ENCODE assay signal across 14 cellular contexts in the genomic region with DNA sequence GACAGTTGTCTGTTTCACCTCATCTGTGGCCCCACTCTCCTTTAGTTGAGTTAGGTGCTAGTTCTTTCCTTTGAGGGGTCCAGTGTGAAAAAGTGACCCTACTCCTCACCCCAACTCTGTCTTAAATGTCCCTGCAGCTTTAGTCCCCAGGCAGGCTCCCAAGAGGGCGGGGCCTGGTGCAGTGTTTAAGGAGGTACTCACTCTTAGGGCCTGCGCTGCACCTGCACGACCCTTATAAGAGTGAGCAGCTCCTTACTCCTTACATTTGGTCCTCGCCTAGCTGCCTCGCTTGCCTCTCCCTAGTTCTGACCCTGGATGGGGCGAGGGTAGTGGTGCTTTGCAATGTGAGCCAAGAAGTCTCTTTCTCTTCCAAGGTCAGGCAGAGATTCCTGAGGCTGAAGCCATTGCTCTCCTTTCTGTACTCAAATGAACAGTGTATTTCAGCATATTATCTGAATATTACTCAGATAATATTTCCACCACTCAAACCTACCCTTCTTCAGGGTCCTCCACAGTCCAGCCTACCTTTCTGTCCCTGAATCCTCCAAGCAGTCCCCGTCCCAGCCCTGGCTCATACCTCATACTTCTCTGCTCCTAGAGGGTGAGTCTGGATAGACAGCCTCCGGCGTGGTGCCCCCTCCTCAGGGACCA. TPM values are rescaled to one million over a fixed set of nuclear protein-coding genes. Genes with fewer than 3 reads are reported as not detected.
DNase-seq lines count a peak whose midpoint lies in the region; ATAC-seq, FAIRE-seq and TF ChIP-seq lines count a peak whose summit lies in the region.
"Had no signal": no experiment of that assay in that cellular context is flagged by ENCODE, and none has a peak within 500 bp of the region (broad histone marks: within the 10 kb centered on the region; RNA-seq: fewer than 3 reads in every experiment).

No MANE protein-coding gene starts in this region.

- no peak overlapping the region for H2BK20ac ChIP-seq in H1 (ENCODE audit: low read length)

- H4K20me1 ChIP-seq in KMS-11 (ENCODE audit: insufficient read depth) (no peaks in the 10 kb centered on the region), H1 (replicated peaks in 1 of 2; ENCODE audit: control insufficient read depth in 1 of 2, insufficient read depth in 2 of 2, low read length in 2 of 2) (peaks cover 0 to 3% of the 10 kb centered on the region in 2 experiments), neural progenitor cell (ENCODE audit: low read depth) (no peaks in the 10 kb centered on the region)

- intact Hi-C loops in CD14-positive monocyte (cut with micrococcal nuclease): no loop called here
- intact Hi-C loops in tibial artery (cut with DNase I; ENCODE audit: low total_unique reads): no loop called here

- no peak for ATAC-seq in HG02884 (IDR thresholded peaks at IDR 0.05; ENCODE audit: unreplicated experiment)
- ATAC-seq in HG03196 (IDR thresholded peaks at IDR 0.05; ENCODE audit: unreplicated experiment): no peak
- ATAC-seq in GM18520 (IDR thresholded peaks at IDR 0.05; ENCODE audit: unreplicated experiment): no peak

- H3K27ac ChIP-seq in KMS-11 (no peak overlapping the region), H1 (ENCODE audit: low read depth, low read length) (no peak overlapping the region), neural progenitor cell (no peak overlapping the region), tibial artery (no peak overlapping the region)
- H3K27ac ChIP-seq: PC-9 had no signal

- peak overlapping the region; percentile 72; the same call in 1 of the 2 replicates for H2BK15ac ChIP-seq in H1 (ENCODE audit: low read length)

- no peaks in the 10 kb centered on the region for H3K27me3 ChIP-seq in KMS-11 (ENCODE audit: insufficient read depth, low read depth)
- H3K27me3 ChIP-seq in H1 (replicated peaks in 1 of 4; ENCODE audit: control insufficient read depth in 3 of 4, extremely low read depth in 1 of 4, insufficient read depth in 3 of 4, low read length in 3 of 4): no peaks in the 10 kb centered on the region
- H3K27me3 ChIP-seq in neural progenitor cell: no peaks in the 10 kb centered on the region
- H3K27me3 ChIP-seq in tibial artery: peaks cover 0 to 23% of the 10 kb centered on the region in 2 donors

- peaks cover 4% of the 10 kb centered on the region; the same call in 1 of the 2 replicates for H3K23me2 ChIP-seq in H1 (ENCODE audit: low read depth, low read length)

- H3K36me3 Mint-ChIP-seq in CD14-positive monocyte: no peaks in the 10 kb centered on the region
- no peaks in the 10 kb centered on the region for H3K36me3 Mint-ChIP-seq in neural progenitor cell

- no peak overlapping the region for H3K18ac ChIP-seq in H1 (ENCODE audit: extremely low read depth, low read length)

- H3K4me1 ChIP-seq in KMS-11 (ENCODE audit: low read depth, poor library complexity, severe bottlenecking) (peaks cover 19% of the 10 kb centered on the region), H1 (replicated peaks in 1 of 4; ENCODE audit: control insufficient read depth in 3 of 4, insufficient read depth in 4 of 4, low read length in 3 of 4) (peaks cover 0 to 7% (median 5%) of the 10 kb centered on the region in 4 experiments; a peak in 5 of 7 replicates), neural progenitor cell (peaks cover 10% of the 10 kb centered on the region), tibial artery (no peaks in the 10 kb centered on the region)

- 65% methylated on average over 9 of the region's 9 CpGs; no CpG with 5 or more reads in 1 of the 2 experiments for WGBS in H1 (ENCODE audit: extremely low coverage in 1 of 2, insufficient coverage in 1 of 2, insufficient read length in 1 of 2, insufficient replicate concordance in 2 of 2, low coverage in 1 of 2, low lambda C conversion rate in 2 of 2, missing lambda C conversion rate in 1 of 2), 2 experiments

- CTCF ChIA-PET in H1 (lab: Charles Lee; ENCODE audit: partially characterized antibody): interaction anchor here (0.6 to 13.3 kb wide), 26 partner anchors 11 to 304 kb away, joined by 3 to 146 read pairs (median 4); a partner anchor contains a TSS

- peaks cover 0 to 2% (median 0%) of the 10 kb centered on the region in 7 donors for H3K9me3 Mint-ChIP-seq in CD14-positive monocyte
- no peaks in the 10 kb centered on the region for H3K9me3 Mint-ChIP-seq in neural progenitor cell

- FAIRE-seq in H1 (lab: Jason Lieb, UNC): no peak

- TF ChIP-seq CTCF in CD14-positive monocyte (IDR thresholded peaks at IDR 0.05) (no peak), KMS-11 (conservative IDR thresholded peaks at IDR 0.05; ENCODE audit: low read depth, low read length) (no peak), H1 (IDR thresholded peaks at IDR 0.05; ENCODE audit: control extremely low read depth in 1 of 3, insufficient read depth in 1 of 3, low read depth in 1 of 3, low read length in 3 of 3) (no peak), neural progenitor cell (IDR thresholded peaks at IDR 0.05) (no peak), tibial artery (IDR thresholded peaks at IDR 0.05) (no peak)

- H3K56ac ChIP-seq in H1 (replicated peaks; ENCODE audit: insufficient read length, low read depth, low read length): no peak overlapping the region

- no peak for TF ChIP-seq EP300 in H1 (IDR thresholded peaks at IDR 0.05; ENCODE audit: borderline replicate concordance in 1 of 2, low read depth in 2 of 2, low read length in 2 of 2)

- H4K5ac ChIP-seq in H1 (ENCODE audit: insufficient read length, low read depth, low read length): no peak overlapping the region

- no peaks in the 10 kb centered on the region for H3K36me3 ChIP-seq in KMS-11 (ENCODE audit: insufficient read depth)
- no peaks in the 10 kb centered on the region for H3K36me3 ChIP-seq in H1 (ENCODE audit: control insufficient read depth in 2 of 4, insufficient read depth in 4 of 4, low read length in 3 of 4)
- no peaks in the 10 kb centered on the region for H3K36me3 ChIP-seq in neural progenitor cell
- no peaks in the 10 kb centered on the region for H3K36me3 ChIP-seq in tibial artery

- H3K9ac ChIP-seq in KMS-11: no peak overlapping the region
- H3K9ac ChIP-seq in H1 (replicated peaks in 1 of 4; ENCODE audit: extremely low read depth in 1 of 4, low read depth in 3 of 4, low read length in 3 of 4): no peak overlapping the region
- H3K9ac ChIP-seq in neural progenitor cell: no peak overlapping the region

- H2BK5ac ChIP-seq in H1 (ENCODE audit: low read depth, low read length): no peak overlapping the region

- no peak for TF ChIP-seq RAD21 in H1 (IDR thresholded peaks at IDR 0.05 in 1 of 2, conservative IDR thresholded peaks at IDR 0.05 in 1 of 2; ENCODE audit: low read depth in 2 of 2, low read length in 2 of 2)

- peaks cover 13 to 25% (median 18%) of the 10 kb centered on the region in 3 donors for H3K27me3 Mint-ChIP-seq in CD14-positive monocyte (ENCODE audit: low read depth in 3 of 3)
- H3K27me3 Mint-ChIP-seq in neural progenitor cell (ENCODE audit: insufficient read depth, low read depth): peaks cover 19% of the 10 kb centered on the region

- H3K14ac ChIP-seq in H1 (ENCODE audit: insufficient read length): no peak overlapping the region

- H3K27ac Mint-ChIP-seq in CD14-positive monocyte (no peak overlapping the region), neural progenitor cell (peak overlapping the region; percentile 8)

- POLR2A ChIA-PET in H1 (lab: Charles Lee; ENCODE audit: partially characterized antibody): interaction anchor here (1.2 to 4.1 kb wide), 5 partner anchors 10 to 19 kb away, joined by 3 to 22 read pairs (median 3); a partner anchor contains a TSS

- H3K4me3 Mint-ChIP-seq in CD14-positive monocyte: no peak overlapping the region
- H3K4me3 Mint-ChIP-seq in neural progenitor cell: no peak overlapping the region

- 0 out of 2 replicates have a peak, but pooled peaks cover 2% of the 10 kb centered on the region for H3K79me1 ChIP-seq in H1 (ENCODE audit: low read depth, low read length)

- no peak overlapping the region for H2BK120ac ChIP-seq in H1 (replicated peaks; ENCODE audit: low read depth, low read length)

- DNase-seq in CD14-positive monocyte (ENCODE audit: low spot score) (peak; percentile 2), H1 (ENCODE audit: low read depth in 1 of 2, low spot score in 2 of 2) (no peak), neural progenitor cell (ENCODE audit: low spot score) (no peak), tibial artery (no peak)
- DNase-seq: MV-4-11, NCI-H1417 treated with DMSO at 0.1 percent for 48 hours, NCI-H2029 treated with DMSO at 0.1 percent for 48 hours, NCI-H2227 treated with DMSO at 0.1 percent for 48 hours, NCI-H524 treated with DMSO at 0.1 percent for 48 hours had no signal

- H3K4me3 ChIP-seq in KMS-11 (IDR thresholded peaks at IDR 0.05; ENCODE audit: insufficient read depth, low read depth, low read length) (no peak overlapping the region), H1 (ENCODE audit: extremely low read depth in 1 of 4, insufficient read depth in 2 of 4, low read depth in 3 of 4, low read length in 4 of 4) (no peak overlapping the region), neural progenitor cell (no peak overlapping the region), tibial artery (no peak overlapping the region)
- H3K4me3 ChIP-seq: PC-9 had no signal

- no peaks in the 10 kb centered on the region for H3F3A ChIP-seq in neural progenitor cell (ENCODE audit: low read depth)

- no peaks in the 10 kb centered on the region for H3K9me3 ChIP-seq in H1 (ENCODE audit: insufficient read depth in 2 of 2, low read depth in 1 of 2, low read length in 1 of 2)
- H3K9me3 ChIP-seq in neural progenitor cell (ENCODE audit: low read depth): no peaks in the 10 kb centered on the region
- H3K9me3 ChIP-seq in tibial artery: no peaks in the 10 kb centered on the region

- no peaks in the 10 kb centered on the region for H3K79me2 ChIP-seq in KMS-11 (ENCODE audit: insufficient read depth, low read depth)
- no peaks in the 10 kb centered on the region for H3K79me2 ChIP-seq in H1 (ENCODE audit: control insufficient read depth in 1 of 2, insufficient read depth in 2 of 2, low read length in 2 of 2)
- no peaks in the 10 kb centered on the region for H3K79me2 ChIP-seq in neural progenitor cell (ENCODE audit: low read depth)

- H3K4ac ChIP-seq in H1 (replicated peaks; ENCODE audit: insufficient read length, low read depth, low read length): no peak overlapping the region

- H2AFZ ChIP-seq in KMS-11 (ENCODE audit: low read depth): peak overlapping the region; percentile 6; the same call in 1 of the 2 replicates
- no peak overlapping the region for H2AFZ ChIP-seq in H1 (ENCODE audit: low read length)
- peak overlapping the region; percentile 55 for H2AFZ ChIP-seq in neural progenitor cell (replicated peaks)
- H2AFZ ChIP-seq: PC-9 had no signal

- no peak overlapping the region for H3K23ac ChIP-seq in H1 (ENCODE audit: insufficient read length)

- H4K91ac ChIP-seq in H1 (replicated peaks; ENCODE audit: insufficient read length, low read length): no peak overlapping the region

- no peak overlapping the region; the same call in 1 of the 2 replicates for H3K4me2 ChIP-seq in KMS-11
- H3K4me2 ChIP-seq in H1 (ENCODE audit: insufficient read depth in 1 of 2, low read depth in 2 of 2, low read length in 2 of 2): no peak overlapping the region
- H3K4me2 ChIP-seq in neural progenitor cell: no peak overlapping the region
- H3K4me2 ChIP-seq: PC-9 had no signal

- no peak for TF ChIP-seq POLR2A in H1 (IDR thresholded peaks at IDR 0.05; ENCODE audit: control extremely low read depth in 1 of 2, low read depth in 2 of 2, low read length in 2 of 2)

- no peak overlapping the region for H4K8ac ChIP-seq in H1 (ENCODE audit: extremely low read depth, insufficient read depth, low read length)

- no peak overlapping the region for H2BK12ac ChIP-seq in H1 (ENCODE audit: low read depth, low read length)

- no peak overlapping the region for H2AK5ac ChIP-seq in H1 (ENCODE audit: low read depth, low read length)

- peaks cover 8% of the 10 kb centered on the region for H3K4me1 Mint-ChIP-seq in CD14-positive monocyte
- H3K4me1 Mint-ChIP-seq in neural progenitor cell: peaks cover 16% of the 10 kb centered on the region

RNA-seq across cellular contexts. Expression of a gene that starts 11.9 kb away (rescaled TPM):
- polyA plus RNA-seq in CD14-positive monocyte (10 to 100 TPM; 19.0 to 32.0 TPM), H1 (2011; rRNA removed) (58.5 and 78.3 TPM in 2 replicates)
- 40.7 and 42.2 TPM in 2 replicates for total RNA-seq in H1 (2021; fragmentation: NEBNext Ultra II Directional; extraction: Animal tissue kit (Norgen Biotek cat#: 25700))
- 91.7 TPM for polyA plus RNA-seq in H1 (2011; cell fraction: cytosol; rRNA removed)
- 197 TPM for polyA plus RNA-seq in H1 (2011; cell fraction: nucleus; rRNA removed)
- 39.9 to 45.4 TPM (median 43.0 TPM) in 4 replicates for polyA plus RNA-seq in H1 (2012, experiment 1 of 2)
- 28.1 TPM for polyA plus RNA-seq in H1 (2012, experiment 2 of 2)
- 33.6 TPM for polyA plus RNA-seq in H1 (2013, experiment 1 of 2)
- polyA plus RNA-seq in H1 (2013, experiment 2 of 2): 37.0 TPM
- 167 and 198 TPM in 2 replicates for polyA minus RNA-seq in H1 (2011; rRNA and poly(A)+ RNA removed)
- polyA minus RNA-seq in H1 (2011; cell fraction: cytosol; rRNA and poly(A)+ RNA removed): 42.9 TPM
- polyA minus RNA-seq in H1 (2011; cell fraction: nucleus; rRNA and poly(A)+ RNA removed): 91.6 TPM
- 49.6 and 78.6 TPM in 2 replicates for total RNA-seq in neural progenitor cell (ENCODE audit: low replicate concordance)
